Comparison of ENCODE assay signal across 29 cellular contexts in genomic region chr12:68178184-68178583, GRCh38. TPM values are rescaled to one million over a fixed set of nuclear protein-coding genes. Genes with fewer than 3 reads are reported as not detected.
A peak's percentile ranks its signal among the peaks of the same experiment; 100 is the strongest.
DNase-seq lines count a peak whose midpoint lies in the region; ATAC-seq, FAIRE-seq and TF ChIP-seq lines count a peak whose summit lies in the region.
"Had no signal": no experiment of that assay in that cellular context is flagged by ENCODE, and none has a peak within 500 bp of the region (broad histone marks: within the 10 kb centered on the region; RNA-seq: fewer than 3 reads in every experiment).

No MANE protein-coding gene starts in this region.

- 0 out of 2 replicates have a peak overlapping the region, but pooled peaks have one; percentile 72 for H2AFZ ChIP-seq in K562 (ENCODE audit: low read depth, low read length)
- H2AFZ ChIP-seq: GM23248, PC-9 had no signal

- no peak for FAIRE-seq in K562 (lab: Jason Lieb, UNC)
- FAIRE-seq: G401.6, GM12892 had no signal

- no peaks in the 10 kb centered on the region for H3K9me1 ChIP-seq in K562 (ENCODE audit: control insufficient read depth, insufficient read depth, low read length)

- H3K4me1 Mint-ChIP-seq in activated T-cell treated with anti-CD3 and anti-CD28 coated beads, Interleukin-2, amount 50 U/mL, for 72 hours (ENCODE audit: low read depth), result peaks cover 79% of the 10 kb centered on the region
- H3K4me1 Mint-ChIP-seq in activated T-cell treated with anti-CD3 and anti-CD28 coated beads, Interleukin-2, amount 50 U/mL, for 24 hours (ENCODE audit: low read depth), result peaks cover 83% of the 10 kb centered on the region
- peaks cover 29 to 71% (median 49%) of the 10 kb centered on the region in 4 donors for H3K4me1 Mint-ChIP-seq in CD4-positive, CD25-positive, alpha-beta regulatory T cell
- H3K4me1 Mint-ChIP-seq in CD4-positive, alpha-beta memory T cell, result peaks cover 51 to 75% (median 61%) of the 10 kb centered on the region in 4 donors

- peak overlapping the region; percentile 30 for H3K27ac Mint-ChIP-seq in activated T-cell treated with anti-CD3 and anti-CD28 coated beads, Interleukin-2, amount 50 U/mL, for 72 hours
- H3K27ac Mint-ChIP-seq in activated T-cell treated with anti-CD3 and anti-CD28 coated beads, Interleukin-2, amount 50 U/mL, for 24 hours, result no peak overlapping the region
- peak overlapping the region; percentile 15 to 94 (median 90) for H3K27ac Mint-ChIP-seq in CD4-positive, CD25-positive, alpha-beta regulatory T cell
- H3K27ac Mint-ChIP-seq in CD4-positive, alpha-beta memory T cell, result peak overlapping the region in 6 of 7 donors; percentile 62 to 97 (median 82)
- H3K27ac Mint-ChIP-seq: H9, HFFc6 had no signal

- POLR2A ChIA-PET in CD4-positive, alpha-beta memory T cell (lab: Charles Lee; ENCODE audit: partially characterized antibody), result interaction anchor here (2.6 kb wide), 1 partner anchor 10 kb away, joined by 20 read pairs; no protein-coding TSS in a partner anchor
- POLR2A ChIA-PET in K562 (lab: Yijun Ruan, JAX), result interaction anchor here (1.2 kb wide), 1 partner anchor 10 kb away, joined by 3 read pairs; no protein-coding TSS in a partner anchor

- no peaks in the 10 kb centered on the region for H4K20me1 ChIP-seq in K562 (replicated peaks; ENCODE audit: control insufficient read depth, insufficient read depth, low read length)

- H3K79me2 ChIP-seq in K562 (ENCODE audit: control insufficient read depth, insufficient read depth, low read length), result no peaks in the 10 kb centered on the region

- H3K4me3 Mint-ChIP-seq in activated T-cell treated with anti-CD3 and anti-CD28 coated beads, Interleukin-2, amount 50 U/mL, for 72 hours, result peak overlapping the region in 1 of 2 donors; percentile 43
- H3K4me3 Mint-ChIP-seq in activated T-cell treated with anti-CD3 and anti-CD28 coated beads, Interleukin-2, amount 50 U/mL, for 24 hours, result no peak overlapping the region
- no peak overlapping the region for H3K4me3 Mint-ChIP-seq in CD4-positive, CD25-positive, alpha-beta regulatory T cell
- H3K4me3 Mint-ChIP-seq in CD4-positive, alpha-beta memory T cell, result no peak overlapping the region
- H3K4me3 Mint-ChIP-seq: H9, HFFc6 had no signal

- H3K4me2 ChIP-seq in K562 (ENCODE audit: insufficient read depth, low read length), result no peak overlapping the region
- H3K4me2 ChIP-seq: PC-9 had no signal

- CTCF ChIA-PET in CD4-positive, alpha-beta memory T cell (lab: Charles Lee; ENCODE audit: partially characterized antibody), result interaction anchor here (3.9 kb wide), 1 partner anchor 44 kb away, joined by 28 read pairs; no protein-coding TSS in a partner anchor
- CTCF ChIA-PET in K562 (lab: Yijun Ruan, JAX; ENCODE audit: low intra/inter-chr PET ratio), result no interaction called here

- in situ Hi-C loops in K562 (cut with MboI), result no loop called here

- peaks cover 2% of the 10 kb centered on the region in 2 donors for H3K9me3 Mint-ChIP-seq in activated T-cell treated with anti-CD3 and anti-CD28 coated beads, Interleukin-2, amount 50 U/mL, for 72 hours
- no peaks in the 10 kb centered on the region for H3K9me3 Mint-ChIP-seq in activated T-cell treated with anti-CD3 and anti-CD28 coated beads, Interleukin-2, amount 50 U/mL, for 24 hours
- H3K9me3 Mint-ChIP-seq in CD4-positive, CD25-positive, alpha-beta regulatory T cell, result peaks cover 0 to 2% (median 0%) of the 10 kb centered on the region in 7 donors
- H3K9me3 Mint-ChIP-seq in CD4-positive, alpha-beta memory T cell, result peaks cover 0 to 5% (median 0%) of the 10 kb centered on the region in 8 donors
- H3K9me3 Mint-ChIP-seq: HFFc6 had no signal

- H3K27ac ChIP-seq in CD4-positive, CD25-positive, alpha-beta regulatory T cell (ENCODE audit: insufficient read depth, low read length, poor library complexity, severe bottlenecking), result no peak overlapping the region
- no peak overlapping the region for H3K27ac ChIP-seq in CD4-positive, alpha-beta memory T cell (ENCODE audit: low read depth, low read length)
- no peak overlapping the region for H3K27ac ChIP-seq in K562 (ENCODE audit: extremely low read depth, low read depth, low read length)
- H3K27ac ChIP-seq: GM23248, HL-60, PC-9 had no signal

- TF ChIP-seq EP300 in K562 (IDR thresholded peaks at IDR 0.05; ENCODE audit: low read length), result no peak

- intact Hi-C loops in CD4-positive, alpha-beta memory T cell (cut with micrococcal nuclease), result loop anchor here (5.0 kb wide), 1 partner anchor 44 kb away; no protein-coding TSS in a partner anchor
- intact Hi-C loops in K562 (cut with micrococcal nuclease), result no loop called here

- TF ChIP-seq POLR2A in K562 (conservative IDR thresholded peaks at IDR 0.05), result no peak

- H3K4me1 ChIP-seq in CD4-positive, CD25-positive, alpha-beta regulatory T cell (ENCODE audit: control insufficient read depth, insufficient read depth, low read length, poor library complexity, severe bottlenecking), result peaks cover 37% of the 10 kb centered on the region
- peaks cover 65% of the 10 kb centered on the region for H3K4me1 ChIP-seq in CD4-positive, alpha-beta memory T cell (ENCODE audit: insufficient read depth, low read length)
- no peaks in the 10 kb centered on the region; a peak in 1 of 5 replicates for H3K4me1 ChIP-seq in K562 (replicated peaks in 1 of 2; ENCODE audit: control insufficient read depth in 2 of 2, insufficient read depth in 2 of 2, low read length in 2 of 2)
- H3K4me1 ChIP-seq: BE2C had no signal

- H3K4me3 ChIP-seq in CD4-positive, CD25-positive, alpha-beta regulatory T cell (ENCODE audit: low read depth, low read length), result no peak overlapping the region
- no peak overlapping the region for H3K4me3 ChIP-seq in CD4-positive, alpha-beta memory T cell (ENCODE audit: low read length in 2 of 2)
- H3K4me3 ChIP-seq in K562, result no peak overlapping the region
- H3K4me3 ChIP-seq: GM23248, PC-9 had no signal

- no peaks in the 10 kb centered on the region for H3K36me3 Mint-ChIP-seq in activated T-cell treated with anti-CD3 and anti-CD28 coated beads, Interleukin-2, amount 50 U/mL, for 72 hours (ENCODE audit: insufficient read depth in 2 of 2)
- H3K36me3 Mint-ChIP-seq in activated T-cell treated with anti-CD3 and anti-CD28 coated beads, Interleukin-2, amount 50 U/mL, for 24 hours (ENCODE audit: low read depth), result no peaks in the 10 kb centered on the region
- H3K36me3 Mint-ChIP-seq in CD4-positive, CD25-positive, alpha-beta regulatory T cell, result no peaks in the 10 kb centered on the region
- H3K36me3 Mint-ChIP-seq in CD4-positive, alpha-beta memory T cell, result no peaks in the 10 kb centered on the region

- H3K36me3 ChIP-seq in CD4-positive, CD25-positive, alpha-beta regulatory T cell (ENCODE audit: control insufficient read depth, insufficient read depth, low read length), result no peaks in the 10 kb centered on the region
- no peaks in the 10 kb centered on the region for H3K36me3 ChIP-seq in CD4-positive, alpha-beta memory T cell (ENCODE audit: insufficient read depth, low read length)
- H3K36me3 ChIP-seq in K562 (ENCODE audit: control insufficient read depth, insufficient read depth, low read length), result no peaks in the 10 kb centered on the region
- H3K36me3 ChIP-seq: BE2C had no signal

- H3K27me3 Mint-ChIP-seq in activated T-cell treated with anti-CD3 and anti-CD28 coated beads, Interleukin-2, amount 50 U/mL, for 72 hours (ENCODE audit: low read depth), result no peaks in the 10 kb centered on the region
- no peaks in the 10 kb centered on the region for H3K27me3 Mint-ChIP-seq in activated T-cell treated with anti-CD3 and anti-CD28 coated beads, Interleukin-2, amount 50 U/mL, for 24 hours
- peaks cover 5% of the 10 kb centered on the region for H3K27me3 Mint-ChIP-seq in CD4-positive, CD25-positive, alpha-beta regulatory T cell
- H3K27me3 Mint-ChIP-seq in CD4-positive, alpha-beta memory T cell, result no peaks in the 10 kb centered on the region

- no peak for TF ChIP-seq CTCF in K562 (IDR thresholded peaks at IDR 0.05 in 2 of 3, conservative IDR thresholded peaks at IDR 0.05 in 1 of 3; ENCODE audit: insufficient read depth in 2 of 3, low read depth in 1 of 3, low read length in 3 of 3)

- H3K9ac ChIP-seq in K562 (ENCODE audit: insufficient read depth in 1 of 2, low read depth in 2 of 2, low read length in 2 of 2), result no peak overlapping the region
- H3K9ac ChIP-seq: GM23248 had no signal

- BruUV-seq in K562 (replicated peaks; lab: Mats Ljungman, UMichigan), result no TSS peak

- no peak for TF ChIP-seq RAD21 in K562 (CRISPR knock-in tag; conservative IDR thresholded peaks at IDR 0.05 in 1 of 2, IDR thresholded peaks at IDR 0.05 in 1 of 2)

- H3K27me3 ChIP-seq in CD4-positive, CD25-positive, alpha-beta regulatory T cell (ENCODE audit: control insufficient read depth, insufficient read depth, low read length), result no peaks in the 10 kb centered on the region
- H3K27me3 ChIP-seq in CD4-positive, alpha-beta memory T cell (ENCODE audit: insufficient read depth, low read length), result no peaks in the 10 kb centered on the region
- no peaks in the 10 kb centered on the region for H3K27me3 ChIP-seq in K562 (ENCODE audit: control insufficient read depth in 2 of 2, insufficient read depth in 2 of 2, low read length in 2 of 2)
- H3K27me3 ChIP-seq: BE2C had no signal

- H3K9me3 ChIP-seq in CD4-positive, CD25-positive, alpha-beta regulatory T cell (ENCODE audit: control insufficient read depth in 2 of 2, low read length in 2 of 2), result no peaks in the 10 kb centered on the region
- H3K9me3 ChIP-seq in CD4-positive, alpha-beta memory T cell (ENCODE audit: control insufficient read depth in 1 of 2, low read length in 2 of 2), result no peaks in the 10 kb centered on the region
- no peaks in the 10 kb centered on the region for H3K9me3 ChIP-seq in K562 (replicated peaks; ENCODE audit: control insufficient read depth, insufficient read depth, low read depth, low read length)
- H3K9me3 ChIP-seq: BE2C had no signal

- ATAC-seq in activated T-cell treated with anti-CD3 and anti-CD28 coated beads, Interleukin-2, amount 50 U/mL, for 72 hours (replicated peaks in 1 of 2), result peak in 1 of 2 donors; percentile 9
- no peak for ATAC-seq in CD4-positive, CD25-positive, alpha-beta regulatory T cell (ENCODE audit: low read depth in 2 of 2)
- no peak for ATAC-seq in K562
- no peak for ATAC-seq in HG02840 (IDR thresholded peaks at IDR 0.05; ENCODE audit: low FRiP score, unreplicated experiment)

- DNase-seq in activated T-cell treated with anti-CD3 and anti-CD28 coated beads, Interleukin-2, amount 50 U/mL, for 72 hours, result no peak
- DNase-seq in activated T-cell treated with anti-CD3 and anti-CD28 coated beads, Interleukin-2, amount 50 U/mL, for 24 hours, result no peak
- DNase-seq in CD4-positive, CD25-positive, alpha-beta regulatory T cell, result no peak
- no peak for DNase-seq in CD4-positive, alpha-beta memory T cell
- DNase-seq in K562 (ENCODE audit: extremely low read depth in 1 of 4, low spot score in 3 of 4) (no peak), COR-L47 (lab: John Stamatoyannopoulos, UW) (no peak), NCI-H2196 treated with DMSO at 0.1 percent for 48 hours (lab: John Stamatoyannopoulos, UW; ENCODE audit: unreplicated experiment) (no peak)
- DNase-seq: BE2C, Calu3, DMS153, GM23248, H9, HFFc6, KG1, NCI-H1092 treated with DMSO at 0.1 percent for 48 hours, NCI-H1436 treated with DMSO at 0.1 percent for 48 hours, NCI-H1930, NCI-H2227 treated with DMSO at 0.1 percent for 48 hours, NCI-H510A treated with DMSO at 0.1 percent for 48 hours, NCI-H748 treated with DMSO at 0.1 percent for 48 hours, PC-9, RPMI8226, SHP77 had no signal

RNA-seq across cellular contexts. Expression of gene IFNG, which starts 18.6 kb away (rescaled TPM):
- total RNA-seq in activated T-cell treated with anti-CD3 and anti-CD28 coated beads, Interleukin-2, amount 50 U/mL, for 72 hours, result 10 to 100 TPM; 34.3 to 77.1 TPM
- 15.0 TPM for total RNA-seq in CD4-positive, CD25-positive, alpha-beta regulatory T cell
- polyA plus RNA-seq in CD4-positive, CD25-positive, alpha-beta regulatory T cell, result 1 to 10 TPM in 1 of 4 donors, under 1 TPM in 3; 0.83 to 3.2 (median 0.89) TPM
- total RNA-seq in CD4-positive, alpha-beta memory T cell, result under 1 TPM; 0.55 to 0.73 TPM
- polyA plus RNA-seq in CD4-positive, alpha-beta memory T cell, result 1 to 10 TPM; 2.8 to 3.0 TPM
- not detected in 2 replicates for total RNA-seq in K562 (2011; cell fraction: chromatin; rRNA removed; ENCODE audit: low replicate concordance)
- not detected in 2 replicates for total RNA-seq in K562 (2011; cell fraction: nucleolus; rRNA removed)
- total RNA-seq in K562 (2011; cell fraction: nucleoplasm; rRNA removed), result not detected in 2 replicates
- not detected in 2 replicates for total RNA-seq in K562 (2014; rRNA removed)
- total RNA-seq in K562 (2014; rRNA removed; fragmentation: Illumina TruSeq; extraction: Trizol), result not detected in 2 replicates
- not detected in 2 replicates for total RNA-seq in K562 (2015; rRNA removed; fragmentation: Illumina TruSeq; extraction: Trizol)
- total RNA-seq in K562 (2021), result 0.29 and 0.38 TPM in 2 replicates
- polyA plus RNA-seq in K562 (2011; rRNA removed), result not detected in 2 replicates
- polyA plus RNA-seq in K562 (2011; cell fraction: cytosol; rRNA removed), result not detected in 2 replicates
- polyA plus RNA-seq in K562 (2011; cell fraction: nucleus; rRNA removed), result not detected in 2 replicates
- polyA plus RNA-seq in K562 (2012), result not detected in 2 replicates
- polyA plus RNA-seq in K562 (2014; fragmentation: Illumina TruSeq; extraction: Trizol), result not detected in 2 replicates
- polyA plus RNA-seq in K562 (2014; fragmentation: Nextera tagmentation; extraction: Ambion mirVana), result not detected
- polyA plus RNA-seq in K562 (2014; rRNA removed), result not detected in 2 replicates
- not detected in 2 replicates for polyA minus RNA-seq in K562 (2011; rRNA and poly(A)+ RNA removed)
- polyA minus RNA-seq in K562 (2011; cell fraction: cytosol; rRNA and poly(A)+ RNA removed), result not detected in 2 replicates
- not detected in 2 replicates for polyA minus RNA-seq in K562 (2011; cell fraction: nucleus; rRNA and poly(A)+ RNA removed)
- total RNA-seq: A673, Calu3, GM23248, H9, HFFc6, HT-29, PC-9 had no signal
- polyA plus RNA-seq: GM23248 had no signal

RNA-seq across cellular contexts. Expression of gene IL26, which starts 47.4 kb away (rescaled TPM):
- 1 to 10 TPM in 1 of 2 donors, under 1 TPM in 1; 0.53 to 1.6 TPM for total RNA-seq in activated T-cell treated with anti-CD3 and anti-CD28 coated beads, Interleukin-2, amount 50 U/mL, for 72 hours
- not detected for total RNA-seq in CD4-positive, CD25-positive, alpha-beta regulatory T cell
- under 1 TPM in 2 of 4 donors, not detected in 2; 0.17 to 0.71 TPM for polyA plus RNA-seq in CD4-positive, CD25-positive, alpha-beta regulatory T cell
- not detected for total RNA-seq in CD4-positive, alpha-beta memory T cell
- polyA plus RNA-seq in CD4-positive, alpha-beta memory T cell, result under 1 TPM in 1 of 2 donors, not detected in 1; 0.30 TPM
- not detected in 2 replicates for total RNA-seq in K562 (2011; cell fraction: chromatin; rRNA removed; ENCODE audit: low replicate concordance)
- not detected in 2 replicates for total RNA-seq in K562 (2011; cell fraction: nucleolus; rRNA removed)
- not detected in 2 replicates for total RNA-seq in K562 (2011; cell fraction: nucleoplasm; rRNA removed)
- total RNA-seq in K562 (2014; rRNA removed) (not detected in 2 replicates), K562 (2014; rRNA removed; fragmentation: Illumina TruSeq; extraction: Trizol) (not detected in 2 replicates), K562 (2015; rRNA removed; fragmentation: Illumina TruSeq; extraction: Trizol) (not detected in 2 replicates), K562 (2021) (not detected in 2 replicates)
- polyA plus RNA-seq in K562 (2011; rRNA removed) (not detected in 2 replicates), K562 (2014; fragmentation: Illumina TruSeq; extraction: Trizol) (not detected in 2 replicates), K562 (2014; fragmentation: Nextera tagmentation; extraction: Ambion mirVana) (not detected), K562 (2014; rRNA removed) (not detected in 2 replicates)
- not detected in 2 replicates for polyA plus RNA-seq in K562 (2011; cell fraction: cytosol; rRNA removed)
- not detected in 2 replicates for polyA plus RNA-seq in K562 (2011; cell fraction: nucleus; rRNA removed)
- not detected in 2 replicates for polyA plus RNA-seq in K562 (2012)
- polyA minus RNA-seq in K562 (2011; rRNA and poly(A)+ RNA removed), result not detected in 2 replicates
- polyA minus RNA-seq in K562 (2011; cell fraction: cytosol; rRNA and poly(A)+ RNA removed), result not detected in 2 replicates
- not detected in 2 replicates for polyA minus RNA-seq in K562 (2011; cell fraction: nucleus; rRNA and poly(A)+ RNA removed)
- total RNA-seq: A673, Calu3, GM23248, H9, HFFc6, HT-29, PC-9 had no signal
- polyA plus RNA-seq: GM23248 had no signal
